In genomic region chr10:43399911-43400310, GRCh38 we compare ENCODE assay signal across 2 cellular contexts.
TF ChIP-seq lines count a peak whose summit lies in the region.

No MANE protein-coding gene starts in this region.

TF ChIP-seq in GM12878, 131 proteins besides CTCF, POLR2A, EP300 and RAD21:
- TF ChIP-seq LARP7 (IDR thresholded peaks at IDR 0.05) (no peak), CREB1 (IDR thresholded peaks at IDR 0.05; ENCODE audit: low read depth) (no peak), ZNF217 (IDR thresholded peaks at IDR 0.05) (no peak)

TF ChIP-seq in SK-N-SH, 30 proteins besides CTCF, POLR2A, EP300 and RAD21:
- no peak for TF ChIP-seq USF2 (IDR thresholded peaks at IDR 0.05; ENCODE audit: borderline replicate concordance, low read depth, low read length)
- TF ChIP-seq POLR2AphosphoS5 (IDR thresholded peaks at IDR 0.05; ENCODE audit: low read depth, low read length) = no peak
- TF ChIP-seq NFIC (IDR thresholded peaks at IDR 0.05; ENCODE audit: borderline replicate concordance) = no peak
- no peak for TF ChIP-seq SIN3A (IDR thresholded peaks at IDR 0.05; ENCODE audit: borderline replicate concordance, low read depth, low read length)
- no peak for TF ChIP-seq MAX (IDR thresholded peaks at IDR 0.05; ENCODE audit: low read depth)
- TF ChIP-seq ELF1 (IDR thresholded peaks at IDR 0.05) = no peak
- TF ChIP-seq IRF3 (IDR thresholded peaks at IDR 0.05; ENCODE audit: low read depth, low read length) = no peak
- TF ChIP-seq EZH2phosphoT487 (IDR thresholded peaks at IDR 0.05; ENCODE audit: borderline replicate concordance, low read depth) = no peak
- no peak for TF ChIP-seq NRF1 (IDR thresholded peaks at IDR 0.05; ENCODE audit: low read depth, low read length)
- TF ChIP-seq CHD2 (IDR thresholded peaks at IDR 0.05; ENCODE audit: low read length, partially characterized antibody) = no peak
